Comparison of ENCODE assay signal across 1 cellular context in genomic region chr17:19977360-19978205, GRCh38.
TF ChIP-seq lines count a peak whose summit lies in the region.

A gene with protein sequence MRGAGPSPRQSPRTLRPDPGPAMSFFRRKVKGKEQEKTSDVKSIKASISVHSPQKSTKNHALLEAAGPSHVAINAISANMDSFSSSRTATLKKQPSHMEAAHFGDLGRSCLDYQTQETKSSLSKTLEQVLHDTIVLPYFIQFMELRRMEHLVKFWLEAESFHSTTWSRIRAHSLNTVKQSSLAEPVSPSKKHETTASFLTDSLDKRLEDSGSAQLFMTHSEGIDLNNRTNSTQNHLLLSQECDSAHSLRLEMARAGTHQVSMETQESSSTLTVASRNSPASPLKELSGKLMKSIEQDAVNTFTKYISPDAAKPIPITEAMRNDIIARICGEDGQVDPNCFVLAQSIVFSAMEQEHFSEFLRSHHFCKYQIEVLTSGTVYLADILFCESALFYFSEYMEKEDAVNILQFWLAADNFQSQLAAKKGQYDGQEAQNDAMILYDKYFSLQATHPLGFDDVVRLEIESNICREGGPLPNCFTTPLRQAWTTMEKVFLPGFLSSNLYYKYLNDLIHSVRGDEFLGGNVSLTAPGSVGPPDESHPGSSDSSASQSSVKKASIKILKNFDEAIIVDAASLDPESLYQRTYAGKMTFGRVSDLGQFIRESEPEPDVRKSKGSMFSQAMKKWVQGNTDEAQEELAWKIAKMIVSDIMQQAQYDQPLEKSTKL (minus strand): TSS chr17:19977828. CDS start chr17:19977679, 149 bp downstream.

TF ChIP-seq in HepG2, 621 proteins besides CTCF, POLR2A, EP300 and RAD21 (continued from another document and continues in another):
- TF ChIP-seq, protein P1, sequence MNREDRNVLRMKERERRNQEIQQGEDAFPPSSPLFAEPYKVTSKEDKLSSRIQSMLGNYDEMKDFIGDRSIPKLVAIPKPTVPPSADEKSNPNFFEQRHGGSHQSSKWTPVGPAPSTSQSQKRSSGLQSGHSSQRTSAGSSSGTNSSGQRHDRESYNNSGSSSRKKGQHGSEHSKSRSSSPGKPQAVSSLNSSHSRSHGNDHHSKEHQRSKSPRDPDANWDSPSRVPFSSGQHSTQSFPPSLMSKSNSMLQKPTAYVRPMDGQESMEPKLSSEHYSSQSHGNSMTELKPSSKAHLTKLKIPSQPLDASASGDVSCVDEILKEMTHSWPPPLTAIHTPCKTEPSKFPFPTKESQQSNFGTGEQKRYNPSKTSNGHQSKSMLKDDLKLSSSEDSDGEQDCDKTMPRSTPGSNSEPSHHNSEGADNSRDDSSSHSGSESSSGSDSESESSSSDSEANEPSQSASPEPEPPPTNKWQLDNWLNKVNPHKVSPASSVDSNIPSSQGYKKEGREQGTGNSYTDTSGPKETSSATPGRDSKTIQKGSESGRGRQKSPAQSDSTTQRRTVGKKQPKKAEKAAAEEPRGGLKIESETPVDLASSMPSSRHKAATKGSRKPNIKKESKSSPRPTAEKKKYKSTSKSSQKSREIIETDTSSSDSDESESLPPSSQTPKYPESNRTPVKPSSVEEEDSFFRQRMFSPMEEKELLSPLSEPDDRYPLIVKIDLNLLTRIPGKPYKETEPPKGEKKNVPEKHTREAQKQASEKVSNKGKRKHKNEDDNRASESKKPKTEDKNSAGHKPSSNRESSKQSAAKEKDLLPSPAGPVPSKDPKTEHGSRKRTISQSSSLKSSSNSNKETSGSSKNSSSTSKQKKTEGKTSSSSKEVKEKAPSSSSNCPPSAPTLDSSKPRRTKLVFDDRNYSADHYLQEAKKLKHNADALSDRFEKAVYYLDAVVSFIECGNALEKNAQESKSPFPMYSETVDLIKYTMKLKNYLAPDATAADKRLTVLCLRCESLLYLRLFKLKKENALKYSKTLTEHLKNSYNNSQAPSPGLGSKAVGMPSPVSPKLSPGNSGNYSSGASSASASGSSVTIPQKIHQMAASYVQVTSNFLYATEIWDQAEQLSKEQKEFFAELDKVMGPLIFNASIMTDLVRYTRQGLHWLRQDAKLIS (CRISPR knock-in tag; IDR thresholded peaks at IDR 0.05): no peak
- no peak for TF ChIP-seq FOXO1 (CRISPR knock-in tag; IDR thresholded peaks at IDR 0.05)
- no peak for TF ChIP-seq ATF7 (IDR thresholded peaks at IDR 0.05)
- peak; percentile 82 for TF ChIP-seq ATF7 (CRISPR knock-in tag; IDR thresholded peaks at IDR 0.05)
- no peak for TF ChIP-seq SRF (IDR thresholded peaks at IDR 0.05; ENCODE audit: low read depth, low read length)
- peak; percentile 89 for TF ChIP-seq YEATS4 (CRISPR knock-in tag; IDR thresholded peaks at IDR 0.05; ENCODE audit: borderline replicate concordance)
- TF ChIP-seq GATAD2A (CRISPR knock-in tag; IDR thresholded peaks at IDR 0.05): peak; percentile 36; the same call in 1 of the 2 replicates
- TF ChIP-seq ARNTL (CRISPR knock-in tag; IDR thresholded peaks at IDR 0.05): peak; percentile 93
- peak; percentile 77; the same call in 1 of the 2 replicates for TF ChIP-seq SNAPC2 (CRISPR knock-in tag; IDR thresholded peaks at IDR 0.05)
- peak; percentile 54; the same call in 1 of the 2 replicates for TF ChIP-seq JUNB (CRISPR knock-in tag; IDR thresholded peaks at IDR 0.05; ENCODE audit: borderline replicate concordance)
- peak; percentile 90 for TF ChIP-seq ZNF569 (CRISPR knock-in tag; IDR thresholded peaks at IDR 0.05; ENCODE audit: borderline replicate concordance)
- peak; percentile 29; the same call in 1 of the 2 replicates for TF ChIP-seq ZSCAN21 (CRISPR knock-in tag; IDR thresholded peaks at IDR 0.05; ENCODE audit: borderline replicate concordance)
- TF ChIP-seq HIVEP1 (CRISPR knock-in tag; IDR thresholded peaks at IDR 0.05): peak; percentile 90
- TF ChIP-seq, protein P2, sequence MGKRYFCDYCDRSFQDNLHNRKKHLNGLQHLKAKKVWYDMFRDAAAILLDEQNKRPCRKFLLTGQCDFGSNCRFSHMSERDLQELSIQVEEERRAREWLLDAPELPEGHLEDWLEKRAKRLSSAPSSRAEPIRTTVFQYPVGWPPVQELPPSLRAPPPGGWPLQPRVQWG (CRISPR knock-in tag; IDR thresholded peaks at IDR 0.05; ENCODE audit: borderline replicate concordance, low read depth): no peak
- TF ChIP-seq ZNF367 (CRISPR knock-in tag; IDR thresholded peaks at IDR 0.05; ENCODE audit: borderline replicate concordance): peak; percentile 89; the same call in 1 of the 2 replicates
- TF ChIP-seq, protein P3, sequence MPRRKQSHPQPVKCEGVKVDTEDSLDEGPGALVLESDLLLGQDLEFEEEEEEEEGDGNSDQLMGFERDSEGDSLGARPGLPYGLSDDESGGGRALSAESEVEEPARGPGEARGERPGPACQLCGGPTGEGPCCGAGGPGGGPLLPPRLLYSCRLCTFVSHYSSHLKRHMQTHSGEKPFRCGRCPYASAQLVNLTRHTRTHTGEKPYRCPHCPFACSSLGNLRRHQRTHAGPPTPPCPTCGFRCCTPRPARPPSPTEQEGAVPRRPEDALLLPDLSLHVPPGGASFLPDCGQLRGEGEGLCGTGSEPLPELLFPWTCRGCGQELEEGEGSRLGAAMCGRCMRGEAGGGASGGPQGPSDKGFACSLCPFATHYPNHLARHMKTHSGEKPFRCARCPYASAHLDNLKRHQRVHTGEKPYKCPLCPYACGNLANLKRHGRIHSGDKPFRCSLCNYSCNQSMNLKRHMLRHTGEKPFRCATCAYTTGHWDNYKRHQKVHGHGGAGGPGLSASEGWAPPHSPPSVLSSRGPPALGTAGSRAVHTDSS (CRISPR knock-in tag; conservative IDR thresholded peaks at IDR 0.05): no peak; the same call in 1 of the 2 replicates
- TF ChIP-seq NAIF1 (CRISPR knock-in tag; IDR thresholded peaks at IDR 0.05; ENCODE audit: borderline replicate concordance): 0 out of 2 replicates have a peak, but pooled peaks have one; percentile 47
- TF ChIP-seq KLF16 (CRISPR knock-in tag; IDR thresholded peaks at IDR 0.05): peak in 1 of 2 experiments; percentile 90; a peak in 2 of 4 replicates
- TF ChIP-seq, protein P4, sequence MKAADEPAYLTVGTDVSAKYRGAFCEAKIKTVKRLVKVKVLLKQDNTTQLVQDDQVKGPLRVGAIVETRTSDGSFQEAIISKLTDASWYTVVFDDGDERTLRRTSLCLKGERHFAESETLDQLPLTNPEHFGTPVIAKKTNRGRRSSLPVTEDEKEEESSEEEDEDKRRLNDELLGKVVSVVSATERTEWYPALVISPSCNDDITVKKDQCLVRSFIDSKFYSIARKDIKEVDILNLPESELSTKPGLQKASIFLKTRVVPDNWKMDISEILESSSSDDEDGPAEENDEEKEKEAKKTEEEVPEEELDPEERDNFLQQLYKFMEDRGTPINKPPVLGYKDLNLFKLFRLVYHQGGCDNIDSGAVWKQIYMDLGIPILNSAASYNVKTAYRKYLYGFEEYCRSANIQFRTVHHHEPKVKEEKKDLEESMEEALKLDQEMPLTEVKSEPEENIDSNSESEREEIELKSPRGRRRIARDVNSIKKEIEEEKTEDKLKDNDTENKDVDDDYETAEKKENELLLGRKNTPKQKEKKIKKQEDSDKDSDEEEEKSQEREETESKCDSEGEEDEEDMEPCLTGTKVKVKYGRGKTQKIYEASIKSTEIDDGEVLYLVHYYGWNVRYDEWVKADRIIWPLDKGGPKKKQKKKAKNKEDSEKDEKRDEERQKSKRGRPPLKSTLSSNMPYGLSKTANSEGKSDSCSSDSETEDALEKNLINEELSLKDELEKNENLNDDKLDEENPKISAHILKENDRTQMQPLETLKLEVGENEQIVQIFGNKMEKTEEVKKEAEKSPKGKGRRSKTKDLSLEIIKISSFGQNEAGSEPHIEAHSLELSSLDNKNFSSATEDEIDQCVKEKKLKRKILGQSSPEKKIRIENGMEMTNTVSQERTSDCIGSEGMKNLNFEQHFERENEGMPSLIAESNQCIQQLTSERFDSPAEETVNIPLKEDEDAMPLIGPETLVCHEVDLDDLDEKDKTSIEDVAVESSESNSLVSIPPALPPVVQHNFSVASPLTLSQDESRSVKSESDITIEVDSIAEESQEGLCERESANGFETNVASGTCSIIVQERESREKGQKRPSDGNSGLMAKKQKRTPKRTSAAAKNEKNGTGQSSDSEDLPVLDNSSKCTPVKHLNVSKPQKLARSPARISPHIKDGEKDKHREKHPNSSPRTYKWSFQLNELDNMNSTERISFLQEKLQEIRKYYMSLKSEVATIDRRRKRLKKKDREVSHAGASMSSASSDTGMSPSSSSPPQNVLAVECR (CRISPR knock-in tag; IDR thresholded peaks at IDR 0.05; ENCODE audit: borderline replicate concordance): peak; percentile 75
- TF ChIP-seq, protein P5, sequence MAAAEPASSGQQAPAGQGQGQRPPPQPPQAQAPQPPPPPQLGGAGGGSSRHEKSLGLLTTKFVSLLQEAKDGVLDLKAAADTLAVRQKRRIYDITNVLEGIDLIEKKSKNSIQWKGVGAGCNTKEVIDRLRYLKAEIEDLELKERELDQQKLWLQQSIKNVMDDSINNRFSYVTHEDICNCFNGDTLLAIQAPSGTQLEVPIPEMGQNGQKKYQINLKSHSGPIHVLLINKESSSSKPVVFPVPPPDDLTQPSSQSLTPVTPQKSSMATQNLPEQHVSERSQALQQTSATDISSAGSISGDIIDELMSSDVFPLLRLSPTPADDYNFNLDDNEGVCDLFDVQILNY (CRISPR knock-in tag; conservative IDR thresholded peaks at IDR 0.05): no peak
- peak; percentile 78 for TF ChIP-seq FOXA3 (CRISPR knock-in tag; IDR thresholded peaks at IDR 0.05)
- TF ChIP-seq MIER3 (CRISPR knock-in tag; IDR thresholded peaks at IDR 0.05; ENCODE audit: borderline replicate concordance): peak; percentile 46; the same call in 1 of the 2 replicates
- TF ChIP-seq RCOR2 (CRISPR knock-in tag; IDR thresholded peaks at IDR 0.05): peak; percentile 46; the same call in 1 of the 2 replicates
- TF ChIP-seq REXO4 (CRISPR knock-in tag; IDR thresholded peaks at IDR 0.05; ENCODE audit: borderline replicate concordance): no peak
- TF ChIP-seq ZNF597 (CRISPR knock-in tag; IDR thresholded peaks at IDR 0.05): no peak
- TF ChIP-seq GTF3A (CRISPR knock-in tag; conservative IDR thresholded peaks at IDR 0.05): 0 out of 2 replicates have a peak, but pooled peaks have one; percentile 51
- TF ChIP-seq ZFP36L1 (CRISPR knock-in tag; IDR thresholded peaks at IDR 0.05): no peak
- no peak for TF ChIP-seq XRCC5 (optimal IDR thresholded peaks at IDR 0.05; ENCODE audit: low read length)
- peak; percentile 83 for TF ChIP-seq HINFP (CRISPR knock-in tag; IDR thresholded peaks at IDR 0.05; ENCODE audit: low read depth)
- peak; percentile 98 for TF ChIP-seq ZNF883 (CRISPR knock-in tag; IDR thresholded peaks at IDR 0.05; ENCODE audit: not compliant biosample characterization)
- peak; percentile 49; the same call in 1 of the 2 replicates for TF ChIP-seq ZC3H4 (CRISPR knock-in tag; IDR thresholded peaks at IDR 0.05; ENCODE audit: borderline replicate concordance)
- TF ChIP-seq ZFP41 (CRISPR knock-in tag; IDR thresholded peaks at IDR 0.05; ENCODE audit: borderline replicate concordance): peak; percentile 85; the same call in 1 of the 2 replicates
- TF ChIP-seq ZSCAN20 (CRISPR knock-in tag; IDR thresholded peaks at IDR 0.05; ENCODE audit: borderline replicate concordance): peak; percentile 89; the same call in 1 of the 2 replicates
- TF ChIP-seq ZNF646 (CRISPR knock-in tag; IDR thresholded peaks at IDR 0.05): no peak
